Comparison of ENCODE assay signal across 9 cellular contexts in the genomic region with DNA sequence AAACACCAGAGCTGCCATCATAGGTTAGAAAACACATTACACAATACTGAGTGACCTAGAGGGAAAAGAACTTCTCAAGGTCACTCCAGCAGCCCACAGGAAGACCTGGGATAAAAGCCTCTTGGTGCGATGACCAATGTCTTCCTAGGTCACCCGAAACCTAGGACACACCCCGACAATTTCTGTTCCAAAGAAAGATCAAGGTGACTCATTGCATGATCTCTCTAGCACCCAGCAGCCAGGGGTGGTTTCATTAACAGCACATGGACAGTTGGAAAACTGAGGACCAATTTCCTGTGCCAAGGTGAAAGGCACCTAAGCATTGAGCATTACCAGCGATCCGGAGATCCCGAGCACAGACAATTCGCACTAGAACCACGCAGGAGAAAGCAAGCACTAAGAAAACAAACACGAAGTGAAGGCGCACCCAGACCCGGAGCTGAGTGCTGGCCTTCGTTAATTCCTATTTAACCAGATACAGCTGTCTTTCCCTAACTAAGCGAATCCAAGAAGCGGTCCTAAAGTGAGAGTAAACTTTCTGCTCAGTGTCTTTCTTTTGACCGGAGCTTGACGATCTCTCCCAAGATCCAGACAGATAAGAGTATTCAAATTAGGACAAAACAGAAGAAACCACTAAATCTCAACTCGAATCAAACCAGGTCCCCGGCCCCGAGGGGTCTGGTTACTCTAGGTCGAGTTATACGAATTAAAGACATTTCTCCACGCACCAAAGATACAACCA. TPM values are rescaled to one million over a fixed set of nuclear protein-coding genes. Genes with fewer than 3 reads are reported as not detected.
A peak's percentile ranks its signal among the peaks of the same experiment; 100 is the strongest.
DNase-seq lines count a peak whose midpoint lies in the region.
"Had no signal": no experiment of that assay in that cellular context is flagged by ENCODE, and none has a peak within 500 bp of the region (broad histone marks: within the 10 kb centered on the region; RNA-seq: fewer than 3 reads in every experiment).

No MANE protein-coding gene starts in this region.

- peaks cover 73% of the 10 kb centered on the region for H3K27me3 ChIP-seq in ectodermal cell (ENCODE audit: control insufficient read depth, insufficient read depth, low read length, poor library complexity, severe bottlenecking)
- peaks cover 27 to 37% of the 10 kb centered on the region in 2 donors for H3K27me3 ChIP-seq in mucosa of rectum (ENCODE audit: control insufficient read depth in 2 of 2, insufficient read depth in 2 of 2, low read length in 2 of 2)

- H3K36me3 ChIP-seq in ectodermal cell (ENCODE audit: control insufficient read depth, insufficient read depth, low read length) (no peaks in the 10 kb centered on the region), mucosa of rectum (ENCODE audit: control insufficient read depth in 2 of 2, insufficient read depth in 2 of 2, low read length in 2 of 2) (no peaks in the 10 kb centered on the region)

- H3K9ac ChIP-seq in mucosa of rectum (ENCODE audit: low read depth in 1 of 2, low read length in 2 of 2) = no peak overlapping the region

- H3K4me1 ChIP-seq in ectodermal cell (ENCODE audit: control insufficient read depth, insufficient read depth, low read length) (no peaks in the 10 kb centered on the region), mucosa of rectum (ENCODE audit: control insufficient read depth in 2 of 2, insufficient read depth in 2 of 2, low read length in 2 of 2) (peaks cover 9 to 14% of the 10 kb centered on the region in 2 donors)

- H3K27ac ChIP-seq in ectodermal cell (ENCODE audit: insufficient read depth, low read depth, low read length, poor library complexity, severe bottlenecking) = no peak overlapping the region
- no peak overlapping the region for H3K27ac ChIP-seq in mucosa of rectum (ENCODE audit: low read depth in 2 of 2, low read length in 2 of 2)
- H3K27ac ChIP-seq: 22Rv1 had no signal

- H3K9me3 ChIP-seq in ectodermal cell (ENCODE audit: control insufficient read depth, low read length) (no peaks in the 10 kb centered on the region), mucosa of rectum (ENCODE audit: control insufficient read depth in 2 of 2, low read length in 2 of 2) (no peaks in the 10 kb centered on the region)

- peak overlapping the region; percentile 52 for H3K4me3 ChIP-seq in ectodermal cell (ENCODE audit: insufficient read depth, low read depth, low read length)
- H3K4me3 ChIP-seq in mucosa of rectum (ENCODE audit: low read length in 2 of 2) = peak overlapping the region; percentile 55 to 69

- 6% methylated on average over 22 of the region's 22 CpGs for WGBS in ectodermal cell, 2 experiments

- peak; percentile 41 for DNase-seq in DMS79 treated with DMSO at 0.1 percent for 48 hours (lab: John Stamatoyannopoulos, UW)
- no peak for DNase-seq in DMS79 (lab: John Stamatoyannopoulos, UW)
- DNase-seq in NCI-H345 treated with DMSO at 0.1 percent for 48 hours (lab: John Stamatoyannopoulos, UW; ENCODE audit: unreplicated experiment) = peak; percentile 5
- DNase-seq in central memory CD4-positive, alpha-beta T cell = no peak
- no peak for DNase-seq in NCI-H1105 (lab: John Stamatoyannopoulos, UW)
- no peak for DNase-seq in activated CD4-positive, alpha-beta T cell treated with anti-CD3 and anti-CD28 coated beads for 48 hours

RNA-seq across cellular contexts. Expression of gene CACNB4, which starts 1.4 kb away (rescaled TPM):
- 4.7 TPM for polyA plus RNA-seq in ectodermal cell (2013, experiment 1 of 4)
- 4.3 TPM for polyA plus RNA-seq in ectodermal cell (2013, experiment 2 of 4)
- polyA plus RNA-seq in ectodermal cell (2013, experiment 3 of 4) = 4.7 TPM
- polyA plus RNA-seq in ectodermal cell (2013, experiment 4 of 4) = 3.4 TPM

Comparison
In these comparisons a context has a peak if more than half of its experiments do, and no peak if none do; other contexts are left out.
1. DNase-seq: peak in DMS79 treated with DMSO at 0.1 percent for 48 hours (single experiment) and NCI-H345 treated with DMSO at 0.1 percent for 48 hours (single experiment); none in DMS79 (single experiment), central memory CD4-positive, alpha-beta T cell (single experiment), NCI-H1105 (single experiment) and activated CD4-positive, alpha-beta T cell treated with anti-CD3 and anti-CD28 coated beads for 48 hours (single experiment).